Comparison of ENCODE assay signal across 13 cellular contexts in genomic region chr5:60685028-60685427, GRCh38. TPM values are rescaled to one million over a fixed set of nuclear protein-coding genes. Genes with fewer than 3 reads are reported as not detected.
DNase-seq lines count a peak whose midpoint lies in the region; ATAC-seq, FAIRE-seq and TF ChIP-seq lines count a peak whose summit lies in the region.
"Had no signal": no experiment of that assay in that cellular context is flagged by ENCODE, and none has a peak within 500 bp of the region (broad histone marks: within the 10 kb centered on the region; RNA-seq: fewer than 3 reads in every experiment).

No MANE protein-coding gene starts in this region.

- no peaks in the 10 kb centered on the region for H3K4me1 ChIP-seq in kidney (ENCODE audit: control insufficient read depth in 1 of 2, insufficient read depth in 1 of 2, low read depth in 1 of 2, low read length in 2 of 2)
- H3K4me1 ChIP-seq in testis = no peaks in the 10 kb centered on the region

- H3K27ac ChIP-seq in kidney (ENCODE audit: low read depth in 2 of 2, low read length in 2 of 2) (no peak overlapping the region), testis (no peak overlapping the region)
- H3K27ac ChIP-seq: BLaER1, HL-60 had no signal

- no peaks in the 10 kb centered on the region for H3K9me3 Mint-ChIP-seq in activated CD4-positive, alpha-beta T cell treated with anti-CD3 and anti-CD28 coated beads, Interleukin-2, amount 10 ng/mL, durations not matched to agents 24 days and 14 days
- H3K9me3 Mint-ChIP-seq: CD4-positive, CD25-positive, alpha-beta regulatory T cell had no signal

- DNase-seq in activated CD4-positive, alpha-beta T cell treated with anti-CD3 and anti-CD28 coated beads, Interleukin-2, amount 10 ng/mL, durations not matched to agents 24 days and 14 days = peak; percentile 34
- no peak for DNase-seq in activated CD4-positive, alpha-beta T cell treated with anti-CD3 and anti-CD28 coated beads for 4 hours
- DNase-seq in epithelial cell of proximal tubule (ENCODE audit: low read depth) (no peak), kidney (no peak), testis (no peak), CD1c-positive myeloid dendritic cell (ENCODE audit: extremely low spot score) (no peak)
- DNase-seq: 8988T; CD4-positive, CD25-positive, alpha-beta regulatory T cell; DMS53; HCEC 1CT had no signal

- H3K4me1 Mint-ChIP-seq in activated CD4-positive, alpha-beta T cell treated with anti-CD3 and anti-CD28 coated beads, Interleukin-2, amount 10 ng/mL, durations not matched to agents 24 days and 14 days = peaks cover 17% of the 10 kb centered on the region

- H3K9me3 ChIP-seq in kidney (ENCODE audit: control insufficient read depth in 1 of 2, low read length in 2 of 2) (peaks cover 0 to 4% of the 10 kb centered on the region in 2 donors), testis (no peaks in the 10 kb centered on the region)
- H3K9me3 ChIP-seq: BLaER1 had no signal

- H3K9ac ChIP-seq in kidney (ENCODE audit: low read length in 2 of 2) = no peak overlapping the region
- H3K9ac ChIP-seq: BLaER1 had no signal

- no peak overlapping the region for H3K27ac Mint-ChIP-seq in activated CD4-positive, alpha-beta T cell treated with anti-CD3 and anti-CD28 coated beads, Interleukin-2, amount 10 ng/mL, durations not matched to agents 24 days and 14 days

- ATAC-seq in HG02588 (IDR thresholded peaks at IDR 0.05; ENCODE audit: unreplicated experiment) = no peak

- TF ChIP-seq POLR2A in testis (IDR thresholded peaks at IDR 0.05) = no peak

- peaks cover 36% of the 10 kb centered on the region for H3K36me3 Mint-ChIP-seq in activated CD4-positive, alpha-beta T cell treated with anti-CD3 and anti-CD28 coated beads, Interleukin-2, amount 10 ng/mL, durations not matched to agents 24 days and 14 days (ENCODE audit: low read depth)
- H3K36me3 Mint-ChIP-seq: CD4-positive, CD25-positive, alpha-beta regulatory T cell had no signal

- peak; percentile 32 for FAIRE-seq in kidney (lab: Jason Lieb, UNC)

- no peaks in the 10 kb centered on the region for H3K27me3 ChIP-seq in testis
- H3K27me3 ChIP-seq: BLaER1 had no signal

- WGBS in testis, 2 donors = 96 to 97% methylated on average over 6 of the region's 6 CpGs

- no peaks in the 10 kb centered on the region for H3K27me3 Mint-ChIP-seq in activated CD4-positive, alpha-beta T cell treated with anti-CD3 and anti-CD28 coated beads, Interleukin-2, amount 10 ng/mL, durations not matched to agents 24 days and 14 days
- H3K27me3 Mint-ChIP-seq: CD4-positive, CD25-positive, alpha-beta regulatory T cell had no signal

- H3K4me3 ChIP-seq in epithelial cell of proximal tubule (ENCODE audit: low read depth, low read length) = peak overlapping the region; percentile 10
- H3K4me3 ChIP-seq in kidney (ENCODE audit: low read length in 2 of 2) = no peak overlapping the region
- H3K4me3 ChIP-seq in testis = no peak overlapping the region
- H3K4me3 ChIP-seq: BLaER1 had no signal

- H3K36me3 ChIP-seq in kidney (ENCODE audit: control insufficient read depth in 1 of 2, insufficient read depth in 2 of 2, low read length in 2 of 2) (no peaks in the 10 kb centered on the region), testis (ENCODE audit: low read depth, missing control alignments) (no peaks in the 10 kb centered on the region)

- intact Hi-C loops in activated CD4-positive, alpha-beta T cell treated with anti-CD3 and anti-CD28 coated beads, Interleukin-2, amount 10 ng/mL, durations not matched to agents 24 days and 14 days (cut with micrococcal nuclease) = no loop called here
- intact Hi-C loops in kidney (cut with DNase I) (no loop called here), testis (cut with DNase I; ENCODE audit: low total_unique reads) (no loop called here)

- no peak for TF ChIP-seq CTCF in epithelial cell of proximal tubule (conservative IDR thresholded peaks at IDR 0.05; ENCODE audit: low read depth, low read length)
- no peak for TF ChIP-seq CTCF in kidney (IDR thresholded peaks at IDR 0.05; ENCODE audit: borderline replicate concordance, extremely low read depth, insufficient read depth)
- no peak for TF ChIP-seq CTCF in testis (IDR thresholded peaks at IDR 0.05)

- H3K4me3 Mint-ChIP-seq in activated CD4-positive, alpha-beta T cell treated with anti-CD3 and anti-CD28 coated beads, Interleukin-2, amount 10 ng/mL, durations not matched to agents 24 days and 14 days = no peak overlapping the region
- H3K4me3 Mint-ChIP-seq: CD4-positive, CD25-positive, alpha-beta regulatory T cell had no signal

RNA-seq across cellular contexts. Expression of gene DEPDC1B, which starts 14.9 kb away (rescaled TPM):
- total RNA-seq in activated CD4-positive, alpha-beta T cell treated with anti-CD3 and anti-CD28 coated beads, Interleukin-2, amount 10 ng/mL, durations not matched to agents 24 days and 14 days = 19.8 and 20.5 TPM in 2 replicates
- total RNA-seq in epithelial cell of proximal tubule (21.4 and 38.6 TPM in 2 replicates), kidney (0.50 TPM), testis (10 to 100 TPM; 14.5 to 15.0 TPM)
- polyA plus RNA-seq in kidney (ENCODE audit: insufficient read depth, low read depth, low replicate concordance) (5.2 TPM), testis (ENCODE audit: insufficient read depth, low read depth, low replicate concordance) (23.6 TPM)

Comparison
In these comparisons a context has a peak if more than half of its experiments do, and no peak if none do; other contexts are left out.
1. RNA of gene DEPDC1B, which starts 14.9 kb away (total RNA-seq): 21.4 to 38.6 TPM in epithelial cell of proximal tubule, 19.8 to 20.5 TPM in activated CD4-positive, alpha-beta T cell treated with anti-CD3 and anti-CD28 coated beads, Interleukin-2, amount 10 ng/mL, durations not matched to agents 24 days and 14 days and 14.5 to 15.0 TPM in testis; 0.50 TPM in kidney (single experiment); every median in the first group is over 10 times any median in the second.